Comparison of ENCODE assay signal across 1 cellular context in the genomic region with DNA sequence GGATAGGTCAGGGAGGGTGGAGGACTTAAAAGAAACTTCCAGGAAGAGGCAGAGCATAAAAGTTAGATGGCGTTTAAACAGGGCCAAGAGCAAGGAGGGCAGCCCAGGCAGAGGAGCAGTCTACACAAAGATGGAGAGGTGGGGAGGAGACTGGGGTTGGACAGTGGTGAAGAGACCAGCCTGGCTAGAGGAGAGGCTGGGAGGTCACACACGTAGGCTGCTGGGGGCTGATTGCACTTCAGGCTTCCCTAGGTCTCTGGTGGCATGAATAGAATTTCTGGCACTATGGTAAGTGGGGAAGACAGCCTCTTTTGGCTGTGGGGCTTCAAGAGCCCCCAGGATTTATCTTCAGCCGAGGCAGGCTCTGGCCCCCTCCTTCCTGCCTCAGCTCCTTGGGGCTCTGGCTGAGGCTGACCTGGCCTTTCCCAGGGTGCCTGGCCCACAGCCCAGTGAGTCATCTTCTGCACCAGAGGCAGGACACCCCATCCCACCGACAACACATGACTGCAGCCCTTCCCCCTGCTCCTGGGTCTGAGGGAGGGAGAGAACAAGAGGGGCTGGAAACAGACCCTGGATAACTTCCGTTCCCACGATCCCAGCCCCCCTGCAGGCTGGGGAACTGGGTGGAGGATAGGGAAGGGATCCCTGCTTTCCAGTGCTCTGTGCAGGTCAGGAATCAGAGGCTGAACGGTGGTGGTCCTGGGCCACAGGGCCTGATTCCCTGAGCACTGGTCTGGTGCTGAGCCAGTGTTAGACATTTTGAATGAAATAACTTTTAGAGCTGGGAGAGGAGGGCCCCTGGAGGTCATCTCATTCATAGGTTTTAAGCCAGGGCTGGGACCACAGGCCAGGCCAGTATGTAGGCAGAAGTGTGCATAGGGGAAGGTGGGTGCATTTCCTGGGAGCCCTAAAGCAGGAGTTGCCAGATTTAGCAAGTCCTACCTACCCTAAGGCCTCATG.
TF ChIP-seq lines count a peak whose summit lies in the region.

No MANE protein-coding gene starts in this region.

TF ChIP-seq in SK-N-SH, 30 proteins besides CTCF, POLR2A, EP300 and RAD21 (continued from another document):
- TF ChIP-seq MAX (IDR thresholded peaks at IDR 0.05; ENCODE audit: low read depth) (peak; percentile 63), CHD2 (IDR thresholded peaks at IDR 0.05; ENCODE audit: low read length, partially characterized antibody) (peak; percentile 83), YY1 (IDR thresholded peaks at IDR 0.05; ENCODE audit: low read depth) (no peak), JUND (IDR thresholded peaks at IDR 0.05) (peak; percentile 79; the same call in 1 of the 2 replicates), SMC3 (IDR thresholded peaks at IDR 0.05; ENCODE audit: low read depth, low read length) (peak; percentile 22; the same call in 1 of the 2 replicates), FOSL2 (IDR thresholded peaks at IDR 0.05; ENCODE audit: borderline replicate concordance, low read depth) (peak; percentile 90)
